9 cellular contexts compared by ENCODE assay signal in the genomic region with DNA sequence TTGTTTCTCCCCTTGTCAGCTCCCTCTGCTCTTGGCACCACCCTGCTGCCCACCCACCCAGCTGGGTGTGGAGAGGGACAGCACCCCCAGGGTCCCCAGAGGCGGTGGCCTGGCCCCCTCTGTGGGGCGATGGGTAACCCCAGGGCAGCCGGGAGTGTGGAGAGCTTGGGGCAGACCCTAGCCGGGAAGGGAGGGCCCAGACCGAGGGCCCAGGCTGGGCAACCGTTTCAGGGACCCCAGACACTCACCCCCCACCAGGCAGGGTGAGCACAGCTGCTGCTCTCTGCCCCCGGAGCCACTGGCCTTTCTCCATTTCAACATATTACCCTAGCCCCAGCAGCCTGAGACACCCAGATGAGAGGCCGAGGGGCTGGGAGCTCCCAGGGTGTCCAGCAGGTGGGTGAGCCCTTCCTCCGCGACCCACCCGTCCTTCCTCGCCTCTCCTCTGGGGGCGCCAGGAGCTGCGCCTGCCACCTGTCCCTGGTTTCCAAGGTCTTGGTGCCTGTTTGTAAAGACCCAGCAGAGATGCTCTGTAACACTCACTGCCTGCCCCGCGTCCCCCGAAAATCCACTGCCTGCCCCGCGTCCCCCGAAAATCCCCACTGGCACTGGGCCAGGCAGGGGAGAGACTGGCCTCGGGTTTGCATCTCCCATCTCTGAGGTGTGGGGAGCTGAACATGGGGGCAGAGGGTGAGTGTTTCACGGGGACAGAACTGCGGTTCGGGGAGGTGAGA. TPM values are rescaled to one million over a fixed set of nuclear protein-coding genes. Genes with fewer than 3 reads are reported as not detected.
A peak's percentile ranks its signal among the peaks of the same experiment; 100 is the strongest.
DNase-seq lines count a peak whose midpoint lies in the region; TF ChIP-seq lines count a peak whose summit lies in the region.
"Had no signal": no experiment of that assay in that cellular context is flagged by ENCODE, and none has a peak within 500 bp of the region (broad histone marks: within the 10 kb centered on the region; RNA-seq: fewer than 3 reads in every experiment).

No MANE protein-coding gene starts in this region.

- H3K9me3 Mint-ChIP-seq in Caco-2 (ENCODE audit: unreplicated experiment) (no peaks in the 10 kb centered on the region), glutamatergic neuron (ENCODE audit: unreplicated experiment) (peaks cover 6% of the 10 kb centered on the region)

- no TSS peak for BruUV-seq in Caco-2 (replicated peaks; lab: Mats Ljungman, UMichigan)

- H3K27me3 Mint-ChIP-seq in Caco-2 (ENCODE audit: insufficient read depth, unreplicated experiment) (no peaks in the 10 kb centered on the region), glutamatergic neuron (ENCODE audit: unreplicated experiment) (peaks cover 7% of the 10 kb centered on the region)

- H3K27me3 ChIP-seq in Caco-2 (replicated peaks; ENCODE audit: control insufficient read depth, insufficient read depth, low read length) (no peaks in the 10 kb centered on the region), ovary (no peaks in the 10 kb centered on the region), vagina (no peaks in the 10 kb centered on the region)

- intact Hi-C loops in Caco-2 (cut with micrococcal nuclease; ENCODE audit: unreplicated experiment): loop anchor here (2.0 kb wide), 1 partner anchor 40 kb away; no protein-coding TSS in a partner anchor
- intact Hi-C loops in ovary (cut with DNase I): no loop called here
- intact Hi-C loops in vagina (cut with DNase I): no loop called here

- H3K27ac Mint-ChIP-seq in Caco-2 (ENCODE audit: unreplicated experiment) (no peak overlapping the region), glutamatergic neuron (ENCODE audit: unreplicated experiment) (no peak overlapping the region)

- TF ChIP-seq POLR2A in ovary (IDR thresholded peaks at IDR 0.05) (no peak), vagina (IDR thresholded peaks at IDR 0.05) (no peak)

- TF ChIP-seq EP300 in ovary (IDR thresholded peaks at IDR 0.05): no peak

- CTCF ChIA-PET in Caco-2 (lab: Charles Lee): interaction anchor here (0.5 to 1.7 kb wide), 18 partner anchors 9 to 186 kb away, joined by 3 to 17 read pairs (median 4); partner anchors contain the start of genes BAHCC1 and SLC38A10

- H3K4me3 ChIP-seq in Caco-2 (ENCODE audit: low read depth, low read length) (no peak overlapping the region), ovary (no peak overlapping the region), vagina (no peak overlapping the region)
- H3K4me3 ChIP-seq: lung had no signal

- 75 to 86% (median 76%) methylated on average over 24 of the region's 24 CpGs for WGBS in ovary, 3 donors

- no peaks in the 10 kb centered on the region for H3K36me3 ChIP-seq in Caco-2 (ENCODE audit: control insufficient read depth, insufficient read depth, low read length)
- no peaks in the 10 kb centered on the region for H3K36me3 ChIP-seq in ovary
- no peaks in the 10 kb centered on the region for H3K36me3 ChIP-seq in vagina

- H3K4me3 Mint-ChIP-seq in Caco-2 (ENCODE audit: unreplicated experiment): no peak overlapping the region
- no peak overlapping the region for H3K4me3 Mint-ChIP-seq in glutamatergic neuron (ENCODE audit: unreplicated experiment)

- no peaks in the 10 kb centered on the region for H3K9me3 ChIP-seq in Caco-2
- no peaks in the 10 kb centered on the region for H3K9me3 ChIP-seq in ovary
- no peaks in the 10 kb centered on the region for H3K9me3 ChIP-seq in vagina

- POLR2A ChIA-PET in Caco-2 (lab: Charles Lee): interaction anchor here (0.6 to 1.1 kb wide), 2 partner anchors 44 to 145 kb away, joined by 3 to 5 read pairs; partner anchors contain the start of gene SLC38A10

- peaks cover 4% of the 10 kb centered on the region for H3K4me1 ChIP-seq in Caco-2
- peaks cover 8% of the 10 kb centered on the region for H3K4me1 ChIP-seq in ovary (ENCODE audit: insufficient read depth)
- peaks cover 24% of the 10 kb centered on the region for H3K4me1 ChIP-seq in vagina

- peak; percentile 65 to 84 for DNase-seq in Caco-2
- peak; percentile 73 for DNase-seq in GM20000 (ENCODE audit: low spot score)
- peak; percentile 37 for DNase-seq in RKO (ENCODE audit: low spot score)
- DNase-seq in glutamatergic neuron: peak; percentile 87
- DNase-seq in ovary: no peak
- DNase-seq in kidney glomerular epithelial cell (lab: John Stamatoyannopoulos, UW): no peak
- no peak for DNase-seq in vagina (ENCODE audit: extremely low spot score in 2 of 2)
- DNase-seq in SIG-M5 (lab: John Stamatoyannopoulos, UW): no peak

- no peaks in the 10 kb centered on the region for H3K36me3 Mint-ChIP-seq in Caco-2 (ENCODE audit: insufficient read depth, unreplicated experiment)
- no peaks in the 10 kb centered on the region for H3K36me3 Mint-ChIP-seq in glutamatergic neuron (ENCODE audit: unreplicated experiment)

- TF ChIP-seq CTCF in Caco-2 (IDR thresholded peaks at IDR 0.05; ENCODE audit: insufficient read depth in 1 of 2, low read depth in 1 of 2, low read length in 1 of 2, severe bottlenecking in 1 of 2, unreplicated experiment in 1 of 2) (peak; percentile 82 to 91), GM20000 (IDR thresholded peaks at IDR 0.05; ENCODE audit: extremely low read depth, missing control alignments) (peak; percentile 17), glutamatergic neuron (IDR thresholded peaks at IDR 0.05; ENCODE audit: partially characterized antibody, unreplicated experiment) (peak; percentile 85), ovary (IDR thresholded peaks at IDR 0.05) (no peak), vagina (IDR thresholded peaks at IDR 0.05) (no peak)

- no peak overlapping the region for H3K27ac ChIP-seq in ovary
- no peak overlapping the region for H3K27ac ChIP-seq in vagina

- H3K4me1 Mint-ChIP-seq in Caco-2 (ENCODE audit: low read depth, unreplicated experiment) (no peaks in the 10 kb centered on the region), glutamatergic neuron (ENCODE audit: low read depth, unreplicated experiment) (peaks cover 3% of the 10 kb centered on the region)

RNA-seq across cellular contexts. Expression of gene BAHCC1, which starts 45.4 kb away (rescaled TPM):
- total RNA-seq in Caco-2 (2022) (10.2 and 15.5 TPM in 2 replicates), glutamatergic neuron (ENCODE audit: unreplicated experiment) (111 TPM), ovary (10 to 100 TPM in 6 of 7 donors, 1 to 10 TPM in 1; 7.6 to 31.9 (median 24.2) TPM), vagina (9.1 TPM)
- polyA plus RNA-seq in ovary: 10 to 100 TPM in 1 of 2 donors, 1 to 10 TPM in 1; 1.9 to 16.0 TPM

Comparison
In these comparisons a context has a peak if more than half of its experiments do, and no peak if none do; other contexts are left out.
1. DNase-seq: peak in Caco-2 (2 of 2), GM20000 (single experiment), RKO (single experiment) and glutamatergic neuron (single experiment); none in ovary (0 of 5), kidney glomerular epithelial cell (single experiment), vagina (0 of 2) and SIG-M5 (single experiment).
2. CTCF ChIP-seq: peak in Caco-2 (2 of 2), GM20000 (single experiment) and glutamatergic neuron (single experiment); none in ovary (0 of 3) and vagina (0 of 3).